Comparison of ENCODE assay signal across 1 cellular context in the genomic region with DNA sequence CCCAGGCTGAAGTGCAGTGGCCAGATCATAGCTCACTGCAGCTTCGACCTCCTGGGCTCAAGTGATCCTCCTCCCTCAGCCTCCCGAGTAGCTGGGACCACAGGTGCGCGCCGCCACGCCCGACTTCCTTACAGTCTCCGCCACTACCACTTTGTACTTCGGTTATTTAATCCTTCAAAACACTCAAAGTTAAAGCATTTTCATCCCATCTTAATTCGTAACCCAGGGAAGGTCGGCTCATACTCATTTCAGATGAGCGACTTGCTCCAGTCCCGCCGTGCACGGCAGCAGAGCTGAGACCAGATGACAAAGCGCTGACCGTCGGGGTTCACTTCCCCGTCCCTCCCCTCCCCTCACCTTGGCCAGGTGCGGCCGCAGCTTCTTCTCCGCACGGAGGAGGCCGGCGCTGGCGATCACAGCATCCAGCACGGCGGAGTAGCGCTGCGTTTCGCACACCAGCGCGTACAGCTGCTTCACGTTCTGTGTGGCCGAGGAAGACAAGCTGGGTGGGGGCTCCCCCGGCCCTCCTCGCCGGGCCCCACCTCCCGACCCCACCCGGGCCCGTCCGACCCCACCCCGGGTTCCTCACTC.
TF ChIP-seq lines count a peak whose summit lies in the region.

No MANE protein-coding gene starts in this region.

TF ChIP-seq in HepG2, 621 proteins besides CTCF, POLR2A, EP300 and RAD21 (continued from another document):
- TF ChIP-seq, protein P1, sequence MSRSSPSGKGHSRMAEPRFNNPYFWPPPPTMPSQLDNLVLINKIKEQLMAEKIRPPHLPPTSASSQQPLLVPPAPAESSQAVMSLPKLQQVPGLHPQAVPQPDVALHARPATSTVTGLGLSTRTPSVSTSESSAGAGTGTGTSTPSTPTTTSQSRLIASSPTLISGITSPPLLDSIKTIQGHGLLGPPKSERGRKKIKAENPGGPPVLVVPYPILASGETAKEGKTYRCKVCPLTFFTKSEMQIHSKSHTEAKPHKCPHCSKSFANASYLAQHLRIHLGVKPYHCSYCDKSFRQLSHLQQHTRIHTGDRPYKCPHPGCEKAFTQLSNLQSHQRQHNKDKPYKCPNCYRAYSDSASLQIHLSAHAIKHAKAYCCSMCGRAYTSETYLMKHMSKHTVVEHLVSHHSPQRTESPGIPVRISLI (CRISPR knock-in tag; IDR thresholded peaks at IDR 0.05; ENCODE audit: borderline replicate concordance): no peak
- TF ChIP-seq SMAD1 (CRISPR knock-in tag; IDR thresholded peaks at IDR 0.05; ENCODE audit: borderline replicate concordance, low read depth): peak; percentile 4; the same call in 1 of the 2 replicates
- TF ChIP-seq, protein P2, sequence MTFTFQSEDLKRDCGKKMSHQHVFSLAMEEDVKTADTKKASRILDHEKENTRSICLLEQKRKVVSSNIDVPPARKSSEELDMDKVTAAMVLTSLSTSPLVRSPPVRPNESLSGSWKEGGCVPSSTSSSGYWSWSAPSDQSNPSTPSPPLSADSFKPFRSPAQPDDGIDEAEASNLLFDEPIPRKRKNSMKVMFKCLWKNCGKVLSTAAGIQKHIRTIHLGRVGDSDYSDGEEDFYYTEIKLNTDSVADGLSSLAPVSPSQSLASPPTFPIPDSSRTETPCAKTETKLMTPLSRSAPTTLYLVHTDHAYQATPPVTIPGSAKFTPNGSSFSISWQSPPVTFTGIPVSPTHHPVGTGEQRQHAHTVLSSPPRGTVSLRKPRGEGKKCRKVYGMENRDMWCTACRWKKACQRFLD (CRISPR knock-in tag; IDR thresholded peaks at IDR 0.05; ENCODE audit: borderline replicate concordance): no peak
- no peak for TF ChIP-seq POLR2G (IDR thresholded peaks at IDR 0.05; ENCODE audit: low read depth, low read length)
- TF ChIP-seq, protein P3, sequence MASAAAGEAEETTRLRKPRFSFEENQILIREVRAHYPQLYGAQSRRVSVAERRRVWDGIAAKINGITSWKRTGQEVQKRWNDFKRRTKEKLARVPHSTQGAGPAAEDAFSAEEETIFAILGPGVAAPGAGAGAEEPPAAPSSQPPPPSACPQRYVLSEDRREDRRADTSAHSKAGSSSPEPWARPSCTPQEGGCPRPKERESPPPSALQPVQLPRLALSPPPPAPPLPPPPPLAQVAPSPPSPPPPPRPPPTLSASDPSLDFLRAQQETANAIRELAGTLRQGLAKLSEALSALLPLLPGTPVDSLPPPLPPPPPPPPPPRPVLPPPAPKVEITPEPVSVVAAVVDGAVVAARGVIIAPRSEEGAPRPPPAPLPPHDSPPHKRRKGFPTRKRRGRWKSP (CRISPR knock-in tag; IDR thresholded peaks at IDR 0.05): no peak
- TF ChIP-seq KDM4B (CRISPR knock-in tag; IDR thresholded peaks at IDR 0.05): no peak
- no peak; the same call in 1 of the 2 replicates for TF ChIP-seq YEATS4 (CRISPR knock-in tag; IDR thresholded peaks at IDR 0.05; ENCODE audit: borderline replicate concordance)
- 0 out of 2 replicates have a peak, but pooled peaks have one; percentile 22 for TF ChIP-seq KLF6 (CRISPR knock-in tag; IDR thresholded peaks at IDR 0.05)
- TF ChIP-seq, protein P4, sequence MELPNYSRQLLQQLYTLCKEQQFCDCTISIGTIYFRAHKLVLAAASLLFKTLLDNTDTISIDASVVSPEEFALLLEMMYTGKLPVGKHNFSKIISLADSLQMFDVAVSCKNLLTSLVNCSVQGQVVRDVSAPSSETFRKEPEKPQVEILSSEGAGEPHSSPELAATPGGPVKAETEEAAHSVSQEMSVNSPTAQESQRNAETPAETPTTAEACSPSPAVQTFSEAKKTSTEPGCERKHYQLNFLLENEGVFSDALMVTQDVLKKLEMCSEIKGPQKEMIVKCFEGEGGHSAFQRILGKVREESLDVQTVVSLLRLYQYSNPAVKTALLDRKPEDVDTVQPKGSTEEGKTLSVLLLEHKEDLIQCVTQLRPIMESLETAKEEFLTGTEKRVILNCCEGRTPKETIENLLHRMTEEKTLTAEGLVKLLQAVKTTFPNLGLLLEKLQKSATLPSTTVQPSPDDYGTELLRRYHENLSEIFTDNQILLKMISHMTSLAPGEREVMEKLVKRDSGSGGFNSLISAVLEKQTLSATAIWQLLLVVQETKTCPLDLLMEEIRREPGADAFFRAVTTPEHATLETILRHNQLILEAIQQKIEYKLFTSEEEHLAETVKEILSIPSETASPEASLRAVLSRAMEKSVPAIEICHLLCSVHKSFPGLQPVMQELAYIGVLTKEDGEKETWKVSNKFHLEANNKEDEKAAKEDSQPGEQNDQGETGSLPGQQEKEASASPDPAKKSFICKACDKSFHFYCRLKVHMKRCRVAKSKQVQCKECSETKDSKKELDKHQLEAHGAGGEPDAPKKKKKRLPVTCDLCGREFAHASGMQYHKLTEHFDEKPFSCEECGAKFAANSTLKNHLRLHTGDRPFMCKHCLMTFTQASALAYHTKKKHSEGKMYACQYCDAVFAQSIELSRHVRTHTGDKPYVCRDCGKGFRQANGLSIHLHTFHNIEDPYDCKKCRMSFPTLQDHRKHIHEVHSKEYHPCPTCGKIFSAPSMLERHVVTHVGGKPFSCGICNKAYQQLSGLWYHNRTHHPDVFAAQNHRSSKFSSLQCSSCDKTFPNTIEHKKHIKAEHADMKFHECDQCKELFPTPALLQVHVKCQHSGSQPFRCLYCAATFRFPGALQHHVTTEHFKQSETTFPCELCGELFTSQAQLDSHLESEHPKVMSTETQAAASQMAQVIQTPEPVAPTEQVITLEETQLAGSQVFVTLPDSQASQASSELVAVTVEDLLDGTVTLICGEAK (IDR thresholded peaks at IDR 0.05): no peak
- TF ChIP-seq, protein P4 (CRISPR knock-in tag; IDR thresholded peaks at IDR 0.05): no peak
- TF ChIP-seq, protein P5, sequence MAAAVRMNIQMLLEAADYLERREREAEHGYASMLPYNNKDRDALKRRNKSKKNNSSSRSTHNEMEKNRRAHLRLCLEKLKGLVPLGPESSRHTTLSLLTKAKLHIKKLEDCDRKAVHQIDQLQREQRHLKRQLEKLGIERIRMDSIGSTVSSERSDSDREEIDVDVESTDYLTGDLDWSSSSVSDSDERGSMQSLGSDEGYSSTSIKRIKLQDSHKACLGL (CRISPR knock-in tag; IDR thresholded peaks at IDR 0.05): peak; percentile 7; the same call in 1 of the 2 replicates
- TF ChIP-seq ZSCAN29 (CRISPR knock-in tag; conservative IDR thresholded peaks at IDR 0.05): no peak
- no peak for TF ChIP-seq ZNF382 (CRISPR knock-in tag; IDR thresholded peaks at IDR 0.05; ENCODE audit: borderline replicate concordance)
- TF ChIP-seq MEIS2 (CRISPR knock-in tag; IDR thresholded peaks at IDR 0.05): no peak
- 0 out of 2 replicates have a peak, but pooled peaks have one; percentile 8 for TF ChIP-seq SPEN (CRISPR knock-in tag; IDR thresholded peaks at IDR 0.05; ENCODE audit: low read depth)
- peak; percentile 35; the same call in 1 of the 2 replicates for TF ChIP-seq ZNF292 (CRISPR knock-in tag; IDR thresholded peaks at IDR 0.05; ENCODE audit: borderline replicate concordance, low read depth)
- TF ChIP-seq, protein P6, sequence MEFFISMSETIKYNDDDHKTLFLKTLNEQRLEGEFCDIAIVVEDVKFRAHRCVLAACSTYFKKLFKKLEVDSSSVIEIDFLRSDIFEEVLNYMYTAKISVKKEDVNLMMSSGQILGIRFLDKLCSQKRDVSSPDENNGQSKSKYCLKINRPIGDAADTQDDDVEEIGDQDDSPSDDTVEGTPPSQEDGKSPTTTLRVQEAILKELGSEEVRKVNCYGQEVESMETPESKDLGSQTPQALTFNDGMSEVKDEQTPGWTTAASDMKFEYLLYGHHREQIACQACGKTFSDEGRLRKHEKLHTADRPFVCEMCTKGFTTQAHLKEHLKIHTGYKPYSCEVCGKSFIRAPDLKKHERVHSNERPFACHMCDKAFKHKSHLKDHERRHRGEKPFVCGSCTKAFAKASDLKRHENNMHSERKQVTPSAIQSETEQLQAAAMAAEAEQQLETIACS (CRISPR knock-in tag; IDR thresholded peaks at IDR 0.05): no peak
- no peak for TF ChIP-seq NR2F2 (IDR thresholded peaks at IDR 0.05; ENCODE audit: borderline replicate concordance, low read depth)
- no peak for TF ChIP-seq NR2F1 (CRISPR knock-in tag; IDR thresholded peaks at IDR 0.05)
- TF ChIP-seq NRL (CRISPR knock-in tag; IDR thresholded peaks at IDR 0.05; ENCODE audit: borderline replicate concordance): no peak; the same call in 1 of the 2 replicates
